16 cellular contexts compared by ENCODE assay signal in the genomic region with DNA sequence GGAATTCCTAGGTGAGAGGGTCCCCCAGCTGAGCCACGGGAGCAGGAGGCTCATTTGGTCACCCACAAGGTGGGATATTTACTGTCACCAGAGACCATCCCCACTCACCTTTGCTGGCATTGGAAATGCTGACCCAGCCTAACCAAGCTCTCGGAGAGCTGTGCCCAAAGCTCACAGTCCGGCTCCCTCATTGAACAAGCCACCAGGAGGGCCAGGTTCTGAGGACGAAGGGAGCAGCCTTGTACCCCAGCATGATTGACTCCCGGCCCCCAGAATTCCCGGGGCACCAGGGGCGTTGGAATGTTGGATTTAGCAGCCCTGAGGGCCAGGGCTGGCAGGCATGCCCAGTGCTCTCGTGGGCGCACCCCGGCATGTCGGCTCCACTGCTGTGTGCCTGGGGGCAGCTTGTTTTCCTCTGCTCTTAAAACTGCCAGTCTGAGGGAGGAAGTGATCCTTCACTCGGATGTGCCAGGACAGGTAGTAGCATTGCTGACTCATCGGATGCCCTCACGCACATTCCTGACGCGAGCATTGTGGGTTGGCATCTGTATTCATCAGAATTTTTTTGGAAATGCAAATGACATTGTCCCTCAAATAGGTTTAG. TPM values are rescaled to one million over a fixed set of nuclear protein-coding genes. Genes with fewer than 3 reads are reported as not detected.
DNase-seq lines count a peak whose midpoint lies in the region; ATAC-seq, FAIRE-seq and TF ChIP-seq lines count a peak whose summit lies in the region.
"Had no signal": no experiment of that assay in that cellular context is flagged by ENCODE, and none has a peak within 500 bp of the region (broad histone marks: within the 10 kb centered on the region; RNA-seq: fewer than 3 reads in every experiment).

No MANE protein-coding gene starts in this region.

- no peak overlapping the region for H3K27ac Mint-ChIP-seq in activated naive CD8-positive, alpha-beta T cell treated with anti-CD3 and anti-CD28 coated beads, Interleukin-2, amount 10 ng/mL, durations not matched to agents 7 days and 5 days
- no peak overlapping the region for H3K27ac Mint-ChIP-seq in activated naive CD8-positive, alpha-beta T cell treated with anti-CD3 and anti-CD28 coated beads for 36 hours
- H3K27ac Mint-ChIP-seq in progenitor cell of endocrine pancreas, result no peak overlapping the region
- H3K27ac Mint-ChIP-seq: nephron had no signal

- peak overlapping the region; percentile 86 for H3K4me2 ChIP-seq in PC-3 (ENCODE audit: low read length)

- H3K9me3 ChIP-seq in PC-3 (ENCODE audit: low read length), result no peaks in the 10 kb centered on the region
- H3K9me3 ChIP-seq: upper lobe of right lung had no signal

- peak; percentile 39 for ATAC-seq in activated naive CD8-positive, alpha-beta T cell treated with anti-CD3 and anti-CD28 coated beads, Interleukin-2, amount 10 ng/mL, durations not matched to agents 7 days and 5 days (ENCODE audit: low read depth)
- ATAC-seq in PC-3 (peak; percentile 84), HG03457 (IDR thresholded peaks at IDR 0.05; ENCODE audit: unreplicated experiment) (no peak)
- ATAC-seq: upper lobe of right lung had no signal

- DNase-seq in activated naive CD8-positive, alpha-beta T cell treated with anti-CD3 and anti-CD28 coated beads, Interleukin-2, amount 10 ng/mL, durations not matched to agents 7 days and 5 days, result no peak
- no peak for DNase-seq in activated naive CD8-positive, alpha-beta T cell treated with anti-CD3 and anti-CD28 coated beads for 36 hours
- DNase-seq in PC-3 (peak; percentile 95), epithelial cell of esophagus (ENCODE audit: low read depth) (peak; percentile 99), urothelium cell line (ENCODE audit: low spot score) (peak; percentile 80), progenitor cell of endocrine pancreas (ENCODE audit: low spot score, unreplicated experiment) (no peak), NCI-H345 (lab: John Stamatoyannopoulos, UW) (no peak)
- DNase-seq: activated CD4-positive, alpha-beta T cell treated with anti-CD3 and anti-CD28 coated beads, Interleukin-2, amount 50 U/mL, for 1 hour; islet precursor cell; NCI-H1048; NCI-H526 treated with DMSO at 0.1 percent for 48 hours; upper lobe of right lung had no signal

- no peaks in the 10 kb centered on the region for H3K9me3 Mint-ChIP-seq in activated naive CD8-positive, alpha-beta T cell treated with anti-CD3 and anti-CD28 coated beads, Interleukin-2, amount 10 ng/mL, durations not matched to agents 7 days and 5 days
- H3K9me3 Mint-ChIP-seq in activated naive CD8-positive, alpha-beta T cell treated with anti-CD3 and anti-CD28 coated beads for 36 hours, result no peaks in the 10 kb centered on the region
- no peaks in the 10 kb centered on the region for H3K9me3 Mint-ChIP-seq in progenitor cell of endocrine pancreas (ENCODE audit: low read depth)
- H3K9me3 Mint-ChIP-seq: activated naive CD4-positive, alpha-beta T cell treated with anti-CD3 and anti-CD28 coated beads, Interleukin-2, amount 50 U/mL, for 72 hours; nephron had no signal

- no peaks in the 10 kb centered on the region for H3K9me2 ChIP-seq in PC-3 (replicated peaks; ENCODE audit: low read length)

- intact Hi-C loops in PC-3 (cut with micrococcal nuclease), result loop anchor here (10.0 kb wide), 1 partner anchor 108 kb away; no protein-coding TSS in a partner anchor

- H3K4me3 ChIP-seq in PC-3 (ENCODE audit: low read length), result peak overlapping the region; percentile 50; the same call in 1 of the 2 replicates
- peak overlapping the region; percentile 5 for H3K4me3 ChIP-seq in epithelial cell of esophagus (ENCODE audit: low read length)
- H3K4me3 ChIP-seq: upper lobe of right lung had no signal

- H3F3A ChIP-seq in PC-3 (ENCODE audit: low read length, unreplicated experiment), result no peaks in the 10 kb centered on the region

- H3K27me3 Mint-ChIP-seq in activated naive CD8-positive, alpha-beta T cell treated with anti-CD3 and anti-CD28 coated beads, Interleukin-2, amount 10 ng/mL, durations not matched to agents 7 days and 5 days, result peaks cover 4% of the 10 kb centered on the region
- no peaks in the 10 kb centered on the region for H3K27me3 Mint-ChIP-seq in activated naive CD8-positive, alpha-beta T cell treated with anti-CD3 and anti-CD28 coated beads for 36 hours
- no peaks in the 10 kb centered on the region for H3K27me3 Mint-ChIP-seq in progenitor cell of endocrine pancreas

- H2AFZ ChIP-seq in PC-3 (ENCODE audit: low read length), result no peak overlapping the region

- no peaks in the 10 kb centered on the region for H3K27me3 ChIP-seq in PC-3 (ENCODE audit: low read length)
- H3K27me3 ChIP-seq: upper lobe of right lung had no signal

- FAIRE-seq in urothelium cell line (lab: Jason Lieb, UNC), result no peak
- FAIRE-seq: G401.6 had no signal

- no peaks in the 10 kb centered on the region for H4K20me1 ChIP-seq in PC-3 (ENCODE audit: low read length)

- H3K4me3 Mint-ChIP-seq in activated naive CD8-positive, alpha-beta T cell treated with anti-CD3 and anti-CD28 coated beads, Interleukin-2, amount 10 ng/mL, durations not matched to agents 7 days and 5 days, result no peak overlapping the region
- H3K4me3 Mint-ChIP-seq in activated naive CD8-positive, alpha-beta T cell treated with anti-CD3 and anti-CD28 coated beads for 36 hours, result no peak overlapping the region
- no peak overlapping the region for H3K4me3 Mint-ChIP-seq in progenitor cell of endocrine pancreas (ENCODE audit: low read depth)
- H3K4me3 Mint-ChIP-seq: nephron had no signal

- H3K9ac ChIP-seq in PC-3 (ENCODE audit: low read length), result peak overlapping the region; percentile 90

- H3K4me1 ChIP-seq in PC-3 (ENCODE audit: insufficient read depth, low read length), result peaks cover 31% of the 10 kb centered on the region
- H3K4me1 ChIP-seq: upper lobe of right lung had no signal

- H3K36me3 ChIP-seq in PC-3 (ENCODE audit: low read depth, low read length), result no peaks in the 10 kb centered on the region
- H3K36me3 ChIP-seq: upper lobe of right lung had no signal

- H3K36me3 Mint-ChIP-seq in activated naive CD8-positive, alpha-beta T cell treated with anti-CD3 and anti-CD28 coated beads, Interleukin-2, amount 10 ng/mL, durations not matched to agents 7 days and 5 days, result no peaks in the 10 kb centered on the region
- no peaks in the 10 kb centered on the region for H3K36me3 Mint-ChIP-seq in activated naive CD8-positive, alpha-beta T cell treated with anti-CD3 and anti-CD28 coated beads for 36 hours
- H3K36me3 Mint-ChIP-seq in progenitor cell of endocrine pancreas (ENCODE audit: insufficient read depth), result peaks cover 3% of the 10 kb centered on the region
- H3K36me3 Mint-ChIP-seq: activated naive CD4-positive, alpha-beta T cell treated with anti-CD3 and anti-CD28 coated beads, Interleukin-2, amount 50 U/mL, for 72 hours had no signal

- POLR2A ChIA-PET in activated naive CD8-positive, alpha-beta T cell treated with anti-CD3 and anti-CD28 coated beads, Interleukin-2, amount 10 ng/mL, durations not matched to agents 7 days and 5 days (lab: Charles Lee), result no interaction called here
- POLR2A ChIA-PET in PC-3 (lab: Charles Lee; ENCODE audit: unreplicated experiment), result interaction anchor here (0.6 kb wide), 1 partner anchor 597 kb away, joined by 3 read pairs; no protein-coding TSS in a partner anchor

- H3K79me2 ChIP-seq in PC-3 (ENCODE audit: low read length), result peaks cover 13% of the 10 kb centered on the region

- BruUV-seq in PC-3 (replicated peaks; lab: Mats Ljungman, UMichigan), result TSS peak; percentile 97

- TF ChIP-seq CTCF in PC-3 (conservative IDR thresholded peaks at IDR 0.05; ENCODE audit: low read depth, low read length), result no peak
- TF ChIP-seq CTCF in epithelial cell of esophagus (IDR thresholded peaks at IDR 0.05; ENCODE audit: insufficient read depth, low read depth, low read length, missing control alignments), result no peak
- TF ChIP-seq CTCF in progenitor cell of endocrine pancreas (IDR thresholded peaks at IDR 0.05; ENCODE audit: unreplicated experiment), result no peak

- CTCF ChIA-PET in PC-3 (lab: Charles Lee), result interaction anchor here (0.5 kb wide), 1 partner anchor 103 kb away, joined by 3 read pairs; a partner anchor contains a TSS

- peaks cover 11% of the 10 kb centered on the region for H3K4me1 Mint-ChIP-seq in activated naive CD8-positive, alpha-beta T cell treated with anti-CD3 and anti-CD28 coated beads, Interleukin-2, amount 10 ng/mL, durations not matched to agents 7 days and 5 days
- H3K4me1 Mint-ChIP-seq in activated naive CD8-positive, alpha-beta T cell treated with anti-CD3 and anti-CD28 coated beads for 36 hours, result no peaks in the 10 kb centered on the region
- peaks cover 2% of the 10 kb centered on the region for H3K4me1 Mint-ChIP-seq in progenitor cell of endocrine pancreas (ENCODE audit: low read depth)

- H3K27ac ChIP-seq in PC-3 (ENCODE audit: low read length), result peak overlapping the region; percentile 99
- H3K27ac ChIP-seq: upper lobe of right lung had no signal

RNA-seq across cellular contexts. Expression of a gene that starts 23.3 kb away (rescaled TPM):
- total RNA-seq in activated naive CD8-positive, alpha-beta T cell treated with anti-CD3 and anti-CD28 coated beads, Interleukin-2, amount 10 ng/mL, durations not matched to agents 7 days and 5 days, result 1 to 10 TPM; 3.0 to 3.8 TPM
- total RNA-seq in activated naive CD8-positive, alpha-beta T cell treated with anti-CD3 and anti-CD28 coated beads for 36 hours, result under 1 TPM; 0.62 to 0.74 TPM
- 26.2 and 33.8 TPM in 2 replicates for total RNA-seq in PC-3 (2014; rRNA removed)
- total RNA-seq in progenitor cell of endocrine pancreas, result 39.9 and 42.0 TPM in 2 replicates

RNA-seq across cellular contexts. Expression of a gene that starts 58.3 kb away (rescaled TPM):
- 10 to 100 TPM; 53.0 to 56.6 TPM for total RNA-seq in activated naive CD8-positive, alpha-beta T cell treated with anti-CD3 and anti-CD28 coated beads, Interleukin-2, amount 10 ng/mL, durations not matched to agents 7 days and 5 days
- total RNA-seq in activated naive CD8-positive, alpha-beta T cell treated with anti-CD3 and anti-CD28 coated beads for 36 hours, result 100 to 1,000 TPM; 111 to 112 TPM
- total RNA-seq in PC-3 (2014; rRNA removed) (57.4 and 60.4 TPM in 2 replicates), progenitor cell of endocrine pancreas (37.0 and 42.1 TPM in 2 replicates)

Comparison
In these comparisons a context has a peak if more than half of its experiments do, and no peak if none do; other contexts are left out.
1. DNase-seq: peak in PC-3 (single experiment), epithelial cell of esophagus (single experiment) and urothelium cell line (single experiment); none in activated naive CD8-positive, alpha-beta T cell treated with anti-CD3 and anti-CD28 coated beads, Interleukin-2, amount 10 ng/mL, durations not matched to agents 7 days and 5 days (single experiment), activated naive CD8-positive, alpha-beta T cell treated with anti-CD3 and anti-CD28 coated beads for 36 hours (single experiment), progenitor cell of endocrine pancreas (single experiment) and NCI-H345 (single experiment).